ENCODE assay signal across 17 cellular contexts in the genomic region with DNA sequence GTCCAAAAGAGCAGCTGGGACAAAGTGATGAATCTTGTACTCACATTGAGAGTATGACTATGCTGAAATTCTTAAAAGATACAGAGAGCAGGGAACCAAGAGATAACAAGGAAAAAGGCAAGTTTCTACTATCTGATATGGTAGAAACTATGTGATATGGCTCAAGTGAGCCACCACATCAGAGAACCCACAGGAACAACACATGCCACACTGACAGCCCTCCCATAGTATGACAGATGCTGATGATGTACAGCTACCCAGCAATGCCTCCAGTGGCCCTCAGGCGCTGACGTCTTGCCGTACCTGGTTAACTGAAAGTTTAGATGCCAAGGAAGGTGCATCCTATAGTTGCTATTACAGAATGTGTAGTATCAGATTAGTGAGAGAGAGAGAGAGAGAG. TPM values are rescaled to one million over a fixed set of nuclear protein-coding genes. Genes with fewer than 3 reads are reported as not detected.
DNase-seq lines count a peak whose midpoint lies in the region; ATAC-seq and TF ChIP-seq lines count a peak whose summit lies in the region.
"Had no signal": no experiment of that assay in that cellular context is flagged by ENCODE, and none has a peak within 500 bp of the region (broad histone marks: within the 10 kb centered on the region; RNA-seq: fewer than 3 reads in every experiment).

No MANE protein-coding gene starts in this region.

- intact Hi-C loops in activated CD8-positive, alpha-beta T cell treated with anti-CD3 and anti-CD28 coated beads for 36 hours (cut with micrococcal nuclease): no loop called here

- H3K9me3 Mint-ChIP-seq in activated CD8-positive, alpha-beta T cell treated with anti-CD3 and anti-CD28 coated beads, Interleukin-2, amount 10 ng/mL, durations not matched to agents 7 days and 5 days (ENCODE audit: insufficient read depth): no peaks in the 10 kb centered on the region
- no peaks in the 10 kb centered on the region for H3K9me3 Mint-ChIP-seq in activated CD8-positive, alpha-beta T cell treated with anti-CD3 and anti-CD28 coated beads for 36 hours
- H3K9me3 Mint-ChIP-seq in activated naive CD8-positive, alpha-beta T cell treated with anti-CD3 and anti-CD28 coated beads, Interleukin-2, amount 10 ng/mL, durations not matched to agents 7 days and 5 days: no peaks in the 10 kb centered on the region
- H3K9me3 Mint-ChIP-seq in mesothelial cell of epicardium: no peaks in the 10 kb centered on the region

- H3K27ac Mint-ChIP-seq in activated CD8-positive, alpha-beta T cell treated with anti-CD3 and anti-CD28 coated beads, Interleukin-2, amount 10 ng/mL, durations not matched to agents 7 days and 5 days: peak overlapping the region; percentile 35
- no peak overlapping the region for H3K27ac Mint-ChIP-seq in activated CD8-positive, alpha-beta T cell treated with anti-CD3 and anti-CD28 coated beads for 36 hours
- peak overlapping the region; percentile 32 for H3K27ac Mint-ChIP-seq in activated naive CD8-positive, alpha-beta T cell treated with anti-CD3 and anti-CD28 coated beads, Interleukin-2, amount 10 ng/mL, durations not matched to agents 7 days and 5 days
- peak overlapping the region; percentile 55 for H3K27ac Mint-ChIP-seq in mesothelial cell of epicardium

- H3K4me1 Mint-ChIP-seq in activated CD8-positive, alpha-beta T cell treated with anti-CD3 and anti-CD28 coated beads, Interleukin-2, amount 10 ng/mL, durations not matched to agents 7 days and 5 days (ENCODE audit: low read depth): peaks cover 10% of the 10 kb centered on the region
- peaks cover 17% of the 10 kb centered on the region for H3K4me1 Mint-ChIP-seq in activated CD8-positive, alpha-beta T cell treated with anti-CD3 and anti-CD28 coated beads for 36 hours (ENCODE audit: low read depth)
- peaks cover 14% of the 10 kb centered on the region for H3K4me1 Mint-ChIP-seq in activated naive CD8-positive, alpha-beta T cell treated with anti-CD3 and anti-CD28 coated beads, Interleukin-2, amount 10 ng/mL, durations not matched to agents 7 days and 5 days
- peaks cover 28% of the 10 kb centered on the region for H3K4me1 Mint-ChIP-seq in mesothelial cell of epicardium

- CTCF ChIA-PET in activated CD8-positive, alpha-beta T cell treated with anti-CD3 and anti-CD28 coated beads, Interleukin-2, amount 10 ng/mL, durations not matched to agents 7 days and 5 days (lab: Charles Lee): no interaction called here
- CTCF ChIA-PET in activated CD8-positive, alpha-beta T cell treated with anti-CD3 and anti-CD28 coated beads for 36 hours (lab: Charles Lee): no interaction called here

- H3K27me3 Mint-ChIP-seq in activated CD8-positive, alpha-beta T cell treated with anti-CD3 and anti-CD28 coated beads, Interleukin-2, amount 10 ng/mL, durations not matched to agents 7 days and 5 days (ENCODE audit: low read depth): no peaks in the 10 kb centered on the region
- no peaks in the 10 kb centered on the region for H3K27me3 Mint-ChIP-seq in activated CD8-positive, alpha-beta T cell treated with anti-CD3 and anti-CD28 coated beads for 36 hours
- H3K27me3 Mint-ChIP-seq in activated naive CD8-positive, alpha-beta T cell treated with anti-CD3 and anti-CD28 coated beads, Interleukin-2, amount 10 ng/mL, durations not matched to agents 7 days and 5 days: no peaks in the 10 kb centered on the region
- no peaks in the 10 kb centered on the region for H3K27me3 Mint-ChIP-seq in mesothelial cell of epicardium (ENCODE audit: low read depth)

- POLR2A ChIA-PET in activated CD8-positive, alpha-beta T cell treated with anti-CD3 and anti-CD28 coated beads, Interleukin-2, amount 10 ng/mL, durations not matched to agents 7 days and 5 days (lab: Charles Lee): no interaction called here
- POLR2A ChIA-PET in activated CD8-positive, alpha-beta T cell treated with anti-CD3 and anti-CD28 coated beads for 36 hours (lab: Charles Lee): no interaction called here
- POLR2A ChIA-PET in activated naive CD8-positive, alpha-beta T cell treated with anti-CD3 and anti-CD28 coated beads, Interleukin-2, amount 10 ng/mL, durations not matched to agents 7 days and 5 days (lab: Charles Lee): no interaction called here

- peaks cover 30% of the 10 kb centered on the region for H3K36me3 Mint-ChIP-seq in activated CD8-positive, alpha-beta T cell treated with anti-CD3 and anti-CD28 coated beads, Interleukin-2, amount 10 ng/mL, durations not matched to agents 7 days and 5 days (ENCODE audit: low read depth)
- H3K36me3 Mint-ChIP-seq in activated CD8-positive, alpha-beta T cell treated with anti-CD3 and anti-CD28 coated beads for 36 hours (ENCODE audit: low read depth): peaks cover 41% of the 10 kb centered on the region
- peaks cover 29% of the 10 kb centered on the region for H3K36me3 Mint-ChIP-seq in activated naive CD8-positive, alpha-beta T cell treated with anti-CD3 and anti-CD28 coated beads, Interleukin-2, amount 10 ng/mL, durations not matched to agents 7 days and 5 days
- H3K36me3 Mint-ChIP-seq in mesothelial cell of epicardium: peaks cover 33% of the 10 kb centered on the region

- peak; percentile 72 for ATAC-seq in activated CD8-positive, alpha-beta T cell treated with anti-CD3 and anti-CD28 coated beads, Interleukin-2, amount 10 ng/mL, durations not matched to agents 7 days and 5 days
- no peak for ATAC-seq in activated CD8-positive, alpha-beta T cell treated with anti-CD3 and anti-CD28 coated beads for 36 hours
- ATAC-seq in activated naive CD8-positive, alpha-beta T cell treated with anti-CD3 and anti-CD28 coated beads, Interleukin-2, amount 10 ng/mL, durations not matched to agents 7 days and 5 days (ENCODE audit: low read depth): peak; percentile 42
- ATAC-seq in GM18511 (IDR thresholded peaks at IDR 0.05; ENCODE audit: unreplicated experiment): no peak

- peak; percentile 29 for DNase-seq in activated CD8-positive, alpha-beta T cell treated with anti-CD3 and anti-CD28 coated beads, Interleukin-2, amount 10 ng/mL, durations not matched to agents 7 days and 5 days
- no peak for DNase-seq in activated CD8-positive, alpha-beta T cell treated with anti-CD3 and anti-CD28 coated beads for 36 hours
- DNase-seq in Jurkat, Clone E6-1 (ENCODE audit: low read depth, low spot score): peak; percentile 83
- DNase-seq in activated naive CD8-positive, alpha-beta T cell treated with anti-CD3 and anti-CD28 coated beads, Interleukin-2, amount 10 ng/mL, durations not matched to agents 7 days and 5 days: no peak
- DNase-seq in mesothelial cell of epicardium (ENCODE audit: low spot score in 2 of 2, unreplicated experiment in 2 of 2): no peak
- DNase-seq in NCI-H2171 treated with DMSO at 0.1 percent for 48 hours (lab: John Stamatoyannopoulos, UW): no peak
- no peak for DNase-seq in HuH-7 (ENCODE audit: low spot score)
- DNase-seq: GF-D8, GOT3, KG1, NCI-H1436, NCI-H2029, NCI-H2171, NCI-H748 treated with DMSO at 0.1 percent for 48 hours, RPMI8226 had no signal

- no peak for TF ChIP-seq CTCF in activated CD8-positive, alpha-beta T cell treated with anti-CD3 and anti-CD28 coated beads for 36 hours (IDR thresholded peaks at IDR 0.05)
- no peak for TF ChIP-seq CTCF in mesothelial cell of epicardium (IDR thresholded peaks at IDR 0.05; ENCODE audit: unreplicated experiment)

- no peak overlapping the region for H3K4me3 ChIP-seq in Jurkat, Clone E6-1 (ENCODE audit: low read length)
- H3K4me3 ChIP-seq: BLaER1 had no signal

- H3K4me3 Mint-ChIP-seq in activated CD8-positive, alpha-beta T cell treated with anti-CD3 and anti-CD28 coated beads, Interleukin-2, amount 10 ng/mL, durations not matched to agents 7 days and 5 days: no peak overlapping the region
- no peak overlapping the region for H3K4me3 Mint-ChIP-seq in activated CD8-positive, alpha-beta T cell treated with anti-CD3 and anti-CD28 coated beads for 36 hours
- H3K4me3 Mint-ChIP-seq in activated naive CD8-positive, alpha-beta T cell treated with anti-CD3 and anti-CD28 coated beads, Interleukin-2, amount 10 ng/mL, durations not matched to agents 7 days and 5 days: no peak overlapping the region
- no peak overlapping the region for H3K4me3 Mint-ChIP-seq in mesothelial cell of epicardium

RNA-seq across cellular contexts. Expression of a gene that starts 42.4 kb away (rescaled TPM):
- total RNA-seq in activated CD8-positive, alpha-beta T cell treated with anti-CD3 and anti-CD28 coated beads, Interleukin-2, amount 10 ng/mL, durations not matched to agents 7 days and 5 days: 1 to 10 TPM; 8.3 to 8.9 TPM
- 10 to 100 TPM; 21.9 to 22.6 TPM for total RNA-seq in activated CD8-positive, alpha-beta T cell treated with anti-CD3 and anti-CD28 coated beads for 36 hours
- polyA plus RNA-seq in Jurkat, Clone E6-1 (2012; ENCODE audit: insufficient read depth, insufficient read length): 4.5 TPM
- total RNA-seq in activated naive CD8-positive, alpha-beta T cell treated with anti-CD3 and anti-CD28 coated beads, Interleukin-2, amount 10 ng/mL, durations not matched to agents 7 days and 5 days: 10 to 100 TPM; 13.9 to 14.1 TPM
- 2.7 to 3.2 TPM (median 3.1 TPM) in 3 replicates for total RNA-seq in mesothelial cell of epicardium

Comparison
In these comparisons a context has a peak if more than half of its experiments do, and no peak if none do; other contexts are left out.
1. ATAC-seq: peak in activated CD8-positive, alpha-beta T cell treated with anti-CD3 and anti-CD28 coated beads, Interleukin-2, amount 10 ng/mL, durations not matched to agents 7 days and 5 days (single experiment) and activated naive CD8-positive, alpha-beta T cell treated with anti-CD3 and anti-CD28 coated beads, Interleukin-2, amount 10 ng/mL, durations not matched to agents 7 days and 5 days (single experiment); none in activated CD8-positive, alpha-beta T cell treated with anti-CD3 and anti-CD28 coated beads for 36 hours (single experiment) and GM18511 (single experiment).
2. DNase-seq: peak in activated CD8-positive, alpha-beta T cell treated with anti-CD3 and anti-CD28 coated beads, Interleukin-2, amount 10 ng/mL, durations not matched to agents 7 days and 5 days (single experiment) and Jurkat, Clone E6-1 (single experiment); none in activated CD8-positive, alpha-beta T cell treated with anti-CD3 and anti-CD28 coated beads for 36 hours (single experiment), activated naive CD8-positive, alpha-beta T cell treated with anti-CD3 and anti-CD28 coated beads, Interleukin-2, amount 10 ng/mL, durations not matched to agents 7 days and 5 days (single experiment), mesothelial cell of epicardium (0 of 2), NCI-H2171 treated with DMSO at 0.1 percent for 48 hours (single experiment) and HuH-7 (single experiment).